Comparison of ENCODE assay signal across 22 cellular contexts in the genomic region with DNA sequence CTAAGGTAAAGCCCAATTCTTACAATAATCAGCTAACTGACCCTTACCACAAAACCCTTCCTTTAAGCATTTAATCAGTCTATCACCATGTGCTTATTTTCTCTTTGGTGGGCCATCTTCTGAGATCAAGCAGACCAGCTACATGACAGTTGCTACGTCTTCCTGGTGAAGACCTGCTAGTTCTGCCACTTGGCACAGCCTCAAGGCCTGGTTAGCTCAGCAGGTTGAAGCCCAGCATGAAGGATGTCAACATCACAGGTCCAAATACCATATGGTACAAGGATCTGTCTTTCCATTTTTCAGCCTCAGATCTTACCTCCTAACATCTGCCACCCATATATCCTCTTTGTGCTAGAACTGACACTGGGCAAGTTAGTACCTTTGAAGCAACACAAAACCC.
"Had no signal": no experiment of that assay in that cellular context is flagged by ENCODE, and none has a peak within 500 bp of the region (broad histone marks: within the 10 kb centered on the region; RNA-seq: fewer than 3 reads in every experiment).

No MANE protein-coding gene starts in this region.

- DNase-seq: effector CD8-positive, alpha-beta T cell; endodermal cell; foreskin fibroblast; gastrocnemius medialis; head of caudate nucleus; mesenchymal stem cell; mucosa of descending colon; naive B cell; stimulated activated CD4-positive, alpha-beta T cell treated with anti-CD3 and anti-CD28 coated beads, Interleukin-12 subunit alpha, Interleukin-12 subunit beta, amount 100 ng/mL, for 4 hours; stimulated activated CD4-positive, alpha-beta T cell treated with anti-CD3 and anti-CD28 coated beads, Interleukin-1b, Interleukin-23, amount 100 ng/mL, for 48 hours; stimulated activated CD4-positive, alpha-beta T cell treated with anti-CD3 and anti-CD28 coated beads, Interleukin-4, amount 100 ng/mL, for 1 hour; stimulated activated CD8-positive, alpha-beta memory T cell treated with anti-CD3 and anti-CD28 coated beads, Interleukin-4, amount 100 ng/mL, for 48 hours; stimulated activated naive CD4-positive, alpha-beta T cell; stimulated activated naive CD8-positive, alpha-beta T cell treated with anti-CD3 and anti-CD28 coated beads, Interleukin-15, amount 100 ng/mL, for 72 hours; transverse colon had no signal

- H3K27me3 Mint-ChIP-seq: dendritic cell treated with granulocyte-macrophage colony-stimulating factor and Interleukin-4, amounts not matched to agents 40 ng/mL and 50 ng/mL, for 4 days; naive B cell; natural killer cell treated with Interleukin-12 subunit alpha and Interleukin-12 subunit beta and Interleukin-15 and Interleukin-18, amount 100 ng/mL, for 72 hours; stimulated activated naive CD8-positive, alpha-beta T cell treated with anti-CD3 and anti-CD28 coated beads, Interleukin-15, amount 100 ng/mL, for 72 hours had no signal

- H3K36me3 Mint-ChIP-seq: mesothelial cell of epicardium; naive B cell; natural killer cell treated with Interleukin-12 subunit alpha and Interleukin-12 subunit beta and Interleukin-15 and Interleukin-18, amount 100 ng/mL, for 72 hours had no signal

- H3K9me3 Mint-ChIP-seq: dendritic cell treated with granulocyte-macrophage colony-stimulating factor and Interleukin-4, amounts not matched to agents 40 ng/mL and 50 ng/mL, for 4 days; endodermal cell; mesothelial cell of epicardium; naive B cell; natural killer cell treated with Interleukin-12 subunit alpha and Interleukin-12 subunit beta and Interleukin-15 and Interleukin-18, amount 100 ng/mL, for 72 hours; neural crest cell; stimulated activated naive CD8-positive, alpha-beta T cell treated with anti-CD3 and anti-CD28 coated beads, Interleukin-15, amount 100 ng/mL, for 72 hours had no signal

- H3K4me3 Mint-ChIP-seq: dendritic cell treated with granulocyte-macrophage colony-stimulating factor and Interleukin-4, amounts not matched to agents 40 ng/mL and 50 ng/mL, for 4 days; endodermal cell; mesothelial cell of epicardium; naive B cell; natural killer cell treated with Interleukin-12 subunit alpha and Interleukin-12 subunit beta and Interleukin-15 and Interleukin-18, amount 100 ng/mL, for 72 hours; neural crest cell; stimulated activated naive CD8-positive, alpha-beta T cell treated with anti-CD3 and anti-CD28 coated beads, Interleukin-15, amount 100 ng/mL, for 72 hours had no signal

- H3K4me1 Mint-ChIP-seq: stimulated activated naive CD8-positive, alpha-beta T cell treated with anti-CD3 and anti-CD28 coated beads, Interleukin-15, amount 100 ng/mL, for 72 hours had no signal

- H3K27ac Mint-ChIP-seq: dendritic cell treated with granulocyte-macrophage colony-stimulating factor and Interleukin-4, amounts not matched to agents 40 ng/mL and 50 ng/mL, for 4 days; endodermal cell; mesothelial cell of epicardium; naive B cell; natural killer cell treated with Interleukin-12 subunit alpha and Interleukin-12 subunit beta and Interleukin-15 and Interleukin-18, amount 100 ng/mL, for 72 hours; stimulated activated naive CD8-positive, alpha-beta T cell treated with anti-CD3 and anti-CD28 coated beads, Interleukin-15, amount 100 ng/mL, for 72 hours had no signal

- ATAC-seq: esophagus mucosa; gastrocnemius medialis; left lobe of liver; mucosa of descending colon; natural killer cell treated with Interleukin-12 subunit alpha and Interleukin-12 subunit beta and Interleukin-15 and Interleukin-18, amount 100 ng/mL, for 72 hours; sciatic nerve; stimulated activated naive CD8-positive, alpha-beta T cell treated with anti-CD3 and anti-CD28 coated beads, Interleukin-15, amount 100 ng/mL, for 72 hours had no signal
